Comparison of ENCODE assay signal across 7 cellular contexts in the genomic region with DNA sequence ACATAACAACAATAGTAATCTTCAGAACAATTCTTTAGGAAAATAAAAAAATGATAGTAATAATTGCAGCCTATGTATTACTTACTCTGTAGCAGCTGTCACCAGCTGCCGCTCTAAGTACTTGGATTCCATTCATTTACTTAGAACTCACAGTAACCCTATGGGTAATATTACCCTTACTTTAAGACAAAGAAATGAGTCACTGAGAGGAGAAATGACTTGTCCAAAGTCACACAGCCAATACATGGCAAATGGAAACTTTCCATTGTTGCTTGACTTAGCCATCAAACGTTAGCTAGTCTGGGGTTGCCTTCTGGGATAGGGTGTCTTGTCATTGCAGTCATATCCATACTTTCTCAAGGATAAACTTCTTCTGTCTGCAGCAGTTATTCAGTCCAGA. TPM values are rescaled to one million over a fixed set of nuclear protein-coding genes. Genes with fewer than 3 reads are reported as not detected.
DNase-seq lines count a peak whose midpoint lies in the region; ATAC-seq and TF ChIP-seq lines count a peak whose summit lies in the region.

No MANE protein-coding gene starts in this region.

- H3K27me3 Mint-ChIP-seq in memory B cell (no peaks in the 10 kb centered on the region), progenitor cell of endocrine pancreas (no peaks in the 10 kb centered on the region)

- H3K4me3 Mint-ChIP-seq in memory B cell (peak overlapping the region; percentile 17), progenitor cell of endocrine pancreas (ENCODE audit: low read depth) (no peak overlapping the region)

- TF ChIP-seq CTCF in progenitor cell of endocrine pancreas (IDR thresholded peaks at IDR 0.05; ENCODE audit: unreplicated experiment) = no peak

- ATAC-seq in GM18861 (IDR thresholded peaks at IDR 0.05; ENCODE audit: unreplicated experiment) = peak; percentile 45
- ATAC-seq in GM21723 (IDR thresholded peaks at IDR 0.05; ENCODE audit: unreplicated experiment) = peak; percentile 32
- ATAC-seq in HG03575 (IDR thresholded peaks at IDR 0.05; ENCODE audit: extremely low read depth, insufficient number of reproducible peaks, low FRiP score, unreplicated experiment) = peak; percentile 47
- ATAC-seq in memory B cell (ENCODE audit: low read depth) = no peak

- peaks cover 39% of the 10 kb centered on the region for H3K4me1 Mint-ChIP-seq in memory B cell
- peaks cover 23% of the 10 kb centered on the region for H3K4me1 Mint-ChIP-seq in progenitor cell of endocrine pancreas (ENCODE audit: low read depth)

- H3K36me3 Mint-ChIP-seq in memory B cell = peaks cover 2% of the 10 kb centered on the region
- no peaks in the 10 kb centered on the region for H3K36me3 Mint-ChIP-seq in progenitor cell of endocrine pancreas (ENCODE audit: insufficient read depth)

- no peak overlapping the region for H3K27ac Mint-ChIP-seq in memory B cell
- no peak overlapping the region for H3K27ac Mint-ChIP-seq in progenitor cell of endocrine pancreas

- DNase-seq in memory B cell (ENCODE audit: low spot score in 2 of 2) (no peak), progenitor cell of endocrine pancreas (ENCODE audit: low spot score, unreplicated experiment) (no peak), SKM-1 treated with dmso at 0.1 percent for 144 hours (lab: John Stamatoyannopoulos, UW; ENCODE audit: unreplicated experiment) (no peak), hippocampal formation (lab: John Stamatoyannopoulos, UW) (no peak)

- no peaks in the 10 kb centered on the region for H3K9me3 Mint-ChIP-seq in memory B cell
- H3K9me3 Mint-ChIP-seq in progenitor cell of endocrine pancreas (ENCODE audit: low read depth) = no peaks in the 10 kb centered on the region

RNA-seq across cellular contexts. Expression of a gene that starts 3.6 kb away (rescaled TPM):
- 59.4 and 60.7 TPM in 2 replicates for total RNA-seq in progenitor cell of endocrine pancreas
